Comparison of ENCODE assay signal across 20 cellular contexts in genomic region chr12:53431187-53431586, GRCh38. TPM values are rescaled to one million over a fixed set of nuclear protein-coding genes. Genes with fewer than 3 reads are reported as not detected.
DNase-seq lines count a peak whose midpoint lies in the region; ATAC-seq, FAIRE-seq and TF ChIP-seq lines count a peak whose summit lies in the region.
"Had no signal": no experiment of that assay in that cellular context is flagged by ENCODE, and none has a peak within 500 bp of the region (broad histone marks: within the 10 kb centered on the region; RNA-seq: fewer than 3 reads in every experiment).

No MANE protein-coding gene starts in this region.

- TF ChIP-seq CTCF in neural crest cell (conservative IDR thresholded peaks at IDR 0.05) (no peak), D721Med (IDR thresholded peaks at IDR 0.05; ENCODE audit: insufficient read depth, missing control alignments) (no peak)

- peak; percentile 12; the same call in 1 of the 3 replicates for ATAC-seq in SK-N-SH treated with all-trans-retinoic acid at 6 μM for 48 hours

- FAIRE-seq in D721Med (lab: Jason Lieb, UNC) = no peak
- FAIRE-seq: RCC 7860 had no signal

- no peaks in the 10 kb centered on the region for H3K4me1 Mint-ChIP-seq in neural crest cell
- H3K4me1 Mint-ChIP-seq: CD8-positive, alpha-beta memory T cell had no signal

- H3K9me3 Mint-ChIP-seq in neural crest cell = no peaks in the 10 kb centered on the region
- H3K9me3 Mint-ChIP-seq: CD8-positive, alpha-beta memory T cell had no signal

- H3K27ac Mint-ChIP-seq in neural crest cell (ENCODE audit: unreplicated experiment) = peak overlapping the region; percentile 17
- H3K27ac Mint-ChIP-seq: CD8-positive, alpha-beta memory T cell had no signal

- no peaks in the 10 kb centered on the region for H3K27me3 Mint-ChIP-seq in neural crest cell (ENCODE audit: low read depth)
- H3K27me3 Mint-ChIP-seq: CD8-positive, alpha-beta memory T cell had no signal

- no peaks in the 10 kb centered on the region for H3K36me3 Mint-ChIP-seq in neural crest cell (ENCODE audit: low read depth)
- H3K36me3 Mint-ChIP-seq: CD8-positive, alpha-beta memory T cell had no signal

- DNase-seq in activated effector memory CD4-positive, alpha-beta T cell treated with anti-CD3 and anti-CD28 coated beads, Interleukin-2, amount 50 U/mL, for 16 hours = peak; percentile 17
- no peak for DNase-seq in activated effector memory CD4-positive, alpha-beta T cell treated with Interleukin-2 at 50 U/mL for 16 hours
- no peak for DNase-seq in neural crest cell (ENCODE audit: low read depth, low spot score)
- no peak for DNase-seq in D721Med (ENCODE audit: insufficient read length, low spot score)
- no peak for DNase-seq in globus pallidus (ENCODE audit: low spot score)
- no peak for DNase-seq in NCI-H1436 treated with DMSO at 0.1 percent for 48 hours (lab: John Stamatoyannopoulos, UW)
- DNase-seq in iPS-NIHi11 (ENCODE audit: low spot score) = no peak
- DNase-seq: CD8-positive, alpha-beta memory T cell; GF-D8; GOT3; KG1; NCI-H1092; NCI-H1694; NCI-H226; NCI-H524 treated with DMSO at 0.1 percent for 48 hours; Right ventricle myocardium superior had no signal

- H3K4me3 Mint-ChIP-seq in neural crest cell = no peak overlapping the region
- H3K4me3 Mint-ChIP-seq: CD8-positive, alpha-beta memory T cell had no signal

TF ChIP-seq in SK-N-SH treated with all-trans-retinoic acid at 6 μM for 48 hours, 23 proteins besides CTCF, POLR2A, EP300 and RAD21:
- TF ChIP-seq BACH2 (CRISPR knock-in tag; IDR thresholded peaks at IDR 0.05; ENCODE audit: borderline replicate concordance) = no peak
- TF ChIP-seq ZFP30 (CRISPR knock-in tag; IDR thresholded peaks at IDR 0.05) = no peak
- TF ChIP-seq ZNF565 (CRISPR knock-in tag; conservative IDR thresholded peaks at IDR 0.05; ENCODE audit: low read depth) = no peak
- no peak for TF ChIP-seq PATZ1 (CRISPR knock-in tag; IDR thresholded peaks at IDR 0.05; ENCODE audit: borderline replicate concordance)
- TF ChIP-seq ZNF70 (CRISPR knock-in tag; IDR thresholded peaks at IDR 0.05) = no peak
- no peak for TF ChIP-seq RARB (CRISPR knock-in tag; IDR thresholded peaks at IDR 0.05)
- TF ChIP-seq TOX (CRISPR knock-in tag; IDR thresholded peaks at IDR 0.05; ENCODE audit: borderline replicate concordance) = no peak

RNA-seq across cellular contexts. Expression of gene AMHR2, which starts 7.5 kb away (rescaled TPM):
- not detected in 2 replicates for total RNA-seq in neural crest cell
- total RNA-seq: A172; CD8-positive, alpha-beta memory T cell; M059J; Right ventricle myocardium superior had no signal

RNA-seq across cellular contexts. Expression of gene PRR13, which starts 10.3 kb away (rescaled TPM):
- total RNA-seq in neural crest cell = 82.8 and 89.1 TPM in 2 replicates

RNA-seq across cellular contexts. Expression of gene PCBP2, which starts 20.7 kb away (rescaled TPM):
- 1,351 and 1,375 TPM in 2 replicates for total RNA-seq in neural crest cell

RNA-seq across cellular contexts. Expression of gene SP1, which starts 51.2 kb away (rescaled TPM):
- 88.1 and 96.0 TPM in 2 replicates for total RNA-seq in neural crest cell
